9 cellular contexts compared by ENCODE assay signal in genomic region chr21:17780539-17780938, GRCh38.
DNase-seq lines count a peak whose midpoint lies in the region; ATAC-seq, FAIRE-seq and TF ChIP-seq lines count a peak whose summit lies in the region.
"Had no signal": no experiment of that assay in that cellular context is flagged by ENCODE, and none has a peak within 500 bp of the region (broad histone marks: within the 10 kb centered on the region; RNA-seq: fewer than 3 reads in every experiment).

No MANE protein-coding gene starts in this region.

- no peak for FAIRE-seq in RCC 7860 (lab: Jason Lieb, UNC)

- peak; percentile 27 for DNase-seq in GF-D8 (lab: John Stamatoyannopoulos, UW)
- peak in 1 of 2 experiments; percentile 49 for DNase-seq in HL-60 (ENCODE audit: low read depth in 1 of 2, low spot score in 1 of 2)
- no peak for DNase-seq in T1000 (lab: John Stamatoyannopoulos, UW)
- no peak for DNase-seq in RCC 7860 (ENCODE audit: low spot score)
- DNase-seq in NCI-H2081 treated with DMSO at 0.1 percent for 48 hours (lab: John Stamatoyannopoulos, UW) = no peak
- DNase-seq in foreskin fibroblast = no peak

- H3K4me1 Mint-ChIP-seq in activated naive CD4-positive, alpha-beta T cell treated with anti-CD3 and anti-CD28 coated beads, Interleukin-2, amount 50 U/mL, for 24 hours = peaks cover 93% of the 10 kb centered on the region

- TF ChIP-seq CTCF in HL-60 (IDR thresholded peaks at IDR 0.05; ENCODE audit: insufficient read depth, low read length) = no peak
- TF ChIP-seq CTCF in foreskin fibroblast (IDR thresholded peaks at IDR 0.05; ENCODE audit: low read depth, low read length) = no peak

- H3K4me3 ChIP-seq in HL-60 (replicated peaks; ENCODE audit: insufficient read depth, low read length) (no peak overlapping the region), foreskin fibroblast (ENCODE audit: low read depth in 1 of 2, low read length in 2 of 2) (no peak overlapping the region)

- H3K27me3 ChIP-seq in HL-60 (ENCODE audit: insufficient read depth, poor library complexity, severe bottlenecking) = no peaks in the 10 kb centered on the region

- peak; percentile 34 for ATAC-seq in GM21423 (IDR thresholded peaks at IDR 0.05; ENCODE audit: unreplicated experiment)

- peaks cover 3% of the 10 kb centered on the region for H3K36me3 Mint-ChIP-seq in activated naive CD4-positive, alpha-beta T cell treated with anti-CD3 and anti-CD28 coated beads, Interleukin-2, amount 50 U/mL, for 24 hours

- H3K4me3 Mint-ChIP-seq in activated naive CD4-positive, alpha-beta T cell treated with anti-CD3 and anti-CD28 coated beads, Interleukin-2, amount 50 U/mL, for 24 hours = peak overlapping the region; percentile 67

- H3K27me3 Mint-ChIP-seq in activated naive CD4-positive, alpha-beta T cell treated with anti-CD3 and anti-CD28 coated beads, Interleukin-2, amount 50 U/mL, for 24 hours = no peaks in the 10 kb centered on the region

- no peaks in the 10 kb centered on the region for H3K9me3 Mint-ChIP-seq in activated naive CD4-positive, alpha-beta T cell treated with anti-CD3 and anti-CD28 coated beads, Interleukin-2, amount 50 U/mL, for 24 hours
- H3K9me3 Mint-ChIP-seq: activated naive CD4-positive, alpha-beta T cell treated with anti-CD3 and anti-CD28 coated beads, Interleukin-2, amount 50 U/mL, for 72 hours had no signal

- H3K27ac Mint-ChIP-seq in activated naive CD4-positive, alpha-beta T cell treated with anti-CD3 and anti-CD28 coated beads, Interleukin-2, amount 50 U/mL, for 24 hours = peak overlapping the region; percentile 96

- peak overlapping the region; percentile 18 for H3K27ac ChIP-seq in HL-60 (replicated peaks)
